In the genomic region with DNA sequence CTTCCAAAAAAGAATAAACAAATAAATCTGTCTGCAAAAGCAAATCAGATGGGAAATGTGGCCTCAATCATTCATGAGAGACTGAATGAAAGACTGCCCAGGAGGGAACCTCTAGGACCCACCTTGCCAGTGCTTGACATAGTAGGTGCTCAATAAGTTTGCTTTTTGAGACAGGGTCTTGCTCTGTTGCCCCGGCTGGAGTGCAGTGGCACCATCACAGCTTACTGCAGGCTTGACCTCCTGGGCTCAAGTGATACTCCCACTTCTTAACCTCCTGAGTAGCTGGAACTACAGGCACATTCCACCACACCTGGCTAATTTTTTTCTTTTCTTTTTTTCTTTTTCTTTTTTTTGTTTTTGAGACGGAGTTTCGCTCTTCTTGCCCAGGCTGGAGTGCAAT, we compare ENCODE assay signal across 7 cellular contexts. TPM values are rescaled to one million over a fixed set of nuclear protein-coding genes. Genes with fewer than 3 reads are reported as not detected.
"Had no signal": no experiment of that assay in that cellular context is flagged by ENCODE, and none has a peak within 500 bp of the region (broad histone marks: within the 10 kb centered on the region; RNA-seq: fewer than 3 reads in every experiment).

No MANE protein-coding gene starts in this region.

- ATAC-seq: GM23338 had no signal

- H3K4me3 Mint-ChIP-seq: GM23338, H9, HFFc6 had no signal

- H3K9me3 Mint-ChIP-seq: GM23338, H9, HFFc6 had no signal

- DNase-seq: H9, IMR-90, KBM-7 had no signal

- H3K4me3 ChIP-seq: GM23338 had no signal

- H3K27ac ChIP-seq: HL-60 had no signal

- H3K27ac Mint-ChIP-seq: GM23338, H9, HFFc6 had no signal

RNA-seq across cellular contexts. Expression of gene ACTA1, which starts 50.7 kb away (rescaled TPM):
- total RNA-seq: HFFc6, HT1080, IMR-90 had no signal
